ENCODE assay signal across 17 cellular contexts in the genomic region with DNA sequence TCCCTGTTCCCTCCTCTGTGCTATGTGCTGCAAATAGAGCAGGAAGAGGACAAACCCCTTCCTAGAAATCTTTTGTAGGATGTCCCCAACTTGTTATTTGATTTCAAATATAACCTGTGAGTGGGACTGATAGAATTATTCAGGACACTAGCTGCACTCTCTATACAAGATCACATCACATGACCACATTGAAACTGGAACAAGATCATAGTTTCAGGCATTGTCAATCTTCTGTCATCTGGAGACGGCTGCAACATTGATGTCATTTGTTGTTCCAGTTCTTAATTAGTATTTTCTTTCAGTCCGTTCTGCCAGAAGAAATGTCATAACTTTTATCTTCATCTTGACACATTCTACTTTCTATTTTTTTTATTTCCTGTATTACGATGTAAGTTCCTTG.
"Had no signal": no experiment of that assay in that cellular context is flagged by ENCODE, and none has a peak within 500 bp of the region (broad histone marks: within the 10 kb centered on the region; RNA-seq: fewer than 3 reads in every experiment).

No MANE protein-coding gene starts in this region.

- H3K27me3 ChIP-seq: body of pancreas, colonic mucosa, hepatocyte, left lung, neural progenitor cell, sigmoid colon, spleen, upper lobe of left lung had no signal

- H3K36me3 ChIP-seq: colonic mucosa, left lung, neural progenitor cell, sigmoid colon, spleen, upper lobe of left lung had no signal

- ATAC-seq: activated T-cell treated with anti-CD3 and anti-CD28 coated beads, Interleukin-2, amount 50 U/mL, for 72 hours; body of pancreas; left lung had no signal

- H3K4me3 ChIP-seq: body of pancreas, colonic mucosa, hepatocyte, left lung, neural progenitor cell, sigmoid colon, spleen, upper lobe of left lung had no signal

- H3K4me1 ChIP-seq: body of pancreas, colonic mucosa, left lung, neural progenitor cell, sigmoid colon, spleen, upper lobe of left lung had no signal

- DNase-seq: activated B cell treated with CpG ODN at 0.5 μM for 24 hours; activated CD4-positive, alpha-beta T cell treated with anti-CD3 and anti-CD28 coated beads, Interleukin-2, amount 10 ng/mL, durations not matched to agents 7 days and 5 days; activated CD8-positive, alpha-beta memory T cell treated with anti-CD3 and anti-CD28 coated beads, Interleukin-2, amount 50 U/mL, for 48 hours; activated gamma-delta T cell; activated T-cell treated with anti-CD3 and anti-CD28 coated beads, Interleukin-2, amount 50 U/mL, for 72 hours; amygdala; body of pancreas; central memory CD4-positive, alpha-beta T cell; colonic mucosa; kidney; left lung; naive B cell; sigmoid colon; spleen; upper lobe of left lung had no signal

- H3K27ac ChIP-seq: body of pancreas, colonic mucosa, hepatocyte, left lung, neural progenitor cell, sigmoid colon, spleen, upper lobe of left lung had no signal

- H3K9me3 ChIP-seq: body of pancreas, colonic mucosa, left lung, sigmoid colon, spleen, upper lobe of left lung had no signal
